ENCODE assay signal across 9 cellular contexts in genomic region chr15:31345606-31346366, GRCh38. TPM values are rescaled to one million over a fixed set of nuclear protein-coding genes. Genes with fewer than 3 reads are reported as not detected.
DNase-seq lines count a peak whose midpoint lies in the region; ATAC-seq and TF ChIP-seq lines count a peak whose summit lies in the region.
"Had no signal": no experiment of that assay in that cellular context is flagged by ENCODE, and none has a peak within 500 bp of the region (broad histone marks: within the 10 kb centered on the region; RNA-seq: fewer than 3 reads in every experiment).

No MANE protein-coding gene starts in this region.

- peak overlapping the region in 3 of 4 donors; percentile 7 to 44 (median 8) for H3K4me3 ChIP-seq in esophagus squamous epithelium
- H3K4me3 ChIP-seq in thoracic aorta, result peak overlapping the region; percentile 16

- H3K27ac ChIP-seq in esophagus squamous epithelium (peak overlapping the region; percentile 53 to 77 (median 68)), thoracic aorta (peak overlapping the region; percentile 77)

- H3K9me3 ChIP-seq in esophagus squamous epithelium (no peaks in the 10 kb centered on the region), thoracic aorta (no peaks in the 10 kb centered on the region)

- no peaks in the 10 kb centered on the region for H3K27me3 ChIP-seq in esophagus squamous epithelium
- no peaks in the 10 kb centered on the region for H3K27me3 ChIP-seq in thoracic aorta (replicated peaks; ENCODE audit: insufficient read depth)

- H3K4me1 ChIP-seq in esophagus squamous epithelium (peaks cover 32 to 100% (median 79%) of the 10 kb centered on the region in 3 donors), thoracic aorta (ENCODE audit: control insufficient read depth in 1 of 2, low read depth in 2 of 2) (peaks cover 57 to 98% of the 10 kb centered on the region in 2 donors)

- intact Hi-C loops in esophagus squamous epithelium (cut with DNase I), result no loop called here

- WGBS in esophagus squamous epithelium, 2 donors, result 60 to 95% methylated on average over 5 to 10 of the region's 19 CpGs

- no peak for TF ChIP-seq POLR2A in esophagus squamous epithelium (IDR thresholded peaks at IDR 0.05)

- H3K36me3 ChIP-seq in esophagus squamous epithelium, result peaks cover 0 to 40% (median 0%) of the 10 kb centered on the region in 3 donors
- no peaks in the 10 kb centered on the region for H3K36me3 ChIP-seq in thoracic aorta

- DNase-seq in activated CD4-positive, CD25-positive, alpha-beta regulatory T cell treated with anti-CD3 and anti-CD28 coated beads, Interleukin-2, amount 50 U/mL, for 72 hours, result no peak
- DNase-seq in esophagus squamous epithelium (lab: John Stamatoyannopoulos, UW), result no peak
- DNase-seq in thoracic aorta (ENCODE audit: low spot score), result no peak
- DNase-seq in activated gamma-delta T cell (lab: John Stamatoyannopoulos, UW), result no peak
- no peak for DNase-seq in AML-193 (lab: John Stamatoyannopoulos, UW)
- DNase-seq in NCI-H1105 treated with DMSO at 0.1 percent for 48 hours (lab: John Stamatoyannopoulos, UW), result no peak
- DNase-seq: dermis blood vessel endothelial cell had no signal

- no peak for TF ChIP-seq CTCF in esophagus squamous epithelium (IDR thresholded peaks at IDR 0.05)
- TF ChIP-seq CTCF in thoracic aorta (IDR thresholded peaks at IDR 0.05), result no peak

- ATAC-seq in activated CD4-positive, CD25-positive, alpha-beta regulatory T cell treated with anti-CD3 and anti-CD28 coated beads, Interleukin-2, amount 50 U/mL, for 24 hours, result peak; percentile 11 to 13
- ATAC-seq in HG03439 (IDR thresholded peaks at IDR 0.05; ENCODE audit: unreplicated experiment) (peak; percentile 29), thoracic aorta (ENCODE audit: insufficient number of reproducible peaks, low FRiP score, low read depth) (no peak)

RNA-seq across cellular contexts. Expression of gene KLF13, which starts 19.2 kb away (rescaled TPM):
- 10 to 100 TPM; 16.4 to 54.6 (median 41.8) TPM for total RNA-seq in esophagus squamous epithelium
- 10 to 100 TPM; 59.5 to 76.5 TPM for total RNA-seq in thoracic aorta
